In the genomic region with DNA sequence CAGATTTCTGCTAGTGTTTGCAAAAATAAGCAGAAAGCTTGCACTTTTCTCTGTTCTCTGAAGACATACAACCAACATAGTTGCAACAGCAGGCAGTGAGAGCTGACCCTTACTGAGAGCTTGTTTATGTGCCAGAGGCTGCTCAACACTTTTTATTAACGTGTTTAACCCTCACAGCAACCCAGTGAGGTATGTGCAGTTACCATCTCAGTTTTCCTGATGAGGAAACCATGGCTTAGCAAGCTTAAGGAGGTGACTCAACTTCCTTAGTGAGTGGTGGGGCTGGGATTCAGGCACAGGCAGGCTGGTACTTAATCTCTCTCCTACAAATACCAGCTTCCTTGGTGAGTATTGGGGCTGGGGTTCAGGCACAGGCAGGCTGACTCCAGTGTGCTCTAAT, we compare ENCODE assay signal across 21 cellular contexts.
A peak's percentile ranks its signal among the peaks of the same experiment; 100 is the strongest.
DNase-seq lines count a peak whose midpoint lies in the region; ATAC-seq and TF ChIP-seq lines count a peak whose summit lies in the region.
"Had no signal": no experiment of that assay in that cellular context is flagged by ENCODE, and none has a peak within 500 bp of the region (broad histone marks: within the 10 kb centered on the region; RNA-seq: fewer than 3 reads in every experiment).

No MANE protein-coding gene starts in this region.

- in situ Hi-C loops in mammary epithelial cell (cut with MboI; ENCODE audit: low sequenced_read_pairs in 2 of 2), result no loop called here

- ATAC-seq in upper lobe of right lung, result peak; percentile 70
- no peak for ATAC-seq in GM21390 (IDR thresholded peaks at IDR 0.05; ENCODE audit: unreplicated experiment)
- ATAC-seq: A549, T-helper 17 cell had no signal

- no peak overlapping the region for H3K9ac ChIP-seq in mammary epithelial cell (ENCODE audit: insufficient read depth, low read length)

- POLR2A ChIA-PET in MCF 10A (lab: Yijun Ruan, JAX), result interaction anchor here (0.6 kb wide), 1 partner anchor 58 kb away, joined by 4 read pairs; no protein-coding TSS in a partner anchor

- H3K4me1 ChIP-seq in breast epithelium (no peaks in the 10 kb centered on the region), mammary epithelial cell (ENCODE audit: insufficient read depth, low read length) (peaks cover 5% of the 10 kb centered on the region), upper lobe of right lung (peaks cover 48% of the 10 kb centered on the region)
- H3K4me1 ChIP-seq: A549 had no signal

- no peak overlapping the region for H3K27ac Mint-ChIP-seq in MCF 10A (ENCODE audit: low read depth, unreplicated experiment)
- H3K27ac Mint-ChIP-seq: CD4-positive, alpha-beta memory T cell; T-helper 17 cell had no signal

- H3K27ac ChIP-seq in breast epithelium, result no peak overlapping the region
- H3K27ac ChIP-seq in mammary epithelial cell (ENCODE audit: insufficient read depth, low read depth, low read length), result no peak overlapping the region
- peak overlapping the region; percentile 2 for H3K27ac ChIP-seq in upper lobe of right lung
- H3K27ac ChIP-seq: A549, tibial artery had no signal

- H3K36me3 ChIP-seq in breast epithelium (no peaks in the 10 kb centered on the region), mammary epithelial cell (ENCODE audit: insufficient read depth, low read length) (no peaks in the 10 kb centered on the region), upper lobe of right lung (no peaks in the 10 kb centered on the region)
- H3K36me3 ChIP-seq: tibial artery had no signal

- peaks cover 22% of the 10 kb centered on the region for H3K27me3 Mint-ChIP-seq in MCF 10A (ENCODE audit: insufficient read depth, unreplicated experiment)

- CTCF ChIA-PET in MCF 10A (lab: Yijun Ruan, JAX) (no interaction called here), mammary epithelial cell (lab: Charles Lee; ENCODE audit: low non-redundant PET) (no interaction called here)

- no peaks in the 10 kb centered on the region for H3K9me3 ChIP-seq in breast epithelium
- H3K9me3 ChIP-seq in mammary epithelial cell (replicated peaks; ENCODE audit: insufficient read depth, low read length), result no peaks in the 10 kb centered on the region
- H3K9me3 ChIP-seq in upper lobe of right lung, result no peaks in the 10 kb centered on the region
- H3K9me3 ChIP-seq: A549, tibial artery had no signal

- no peak overlapping the region for H2AFZ ChIP-seq in mammary epithelial cell (ENCODE audit: low read depth, low read length)

- BruUV-seq in MCF 10A (replicated peaks; lab: Mats Ljungman, UMichigan) (no TSS peak), mammary epithelial cell (replicated peaks; lab: Mats Ljungman, UMichigan) (no TSS peak)

- no peaks in the 10 kb centered on the region for H3K9me3 Mint-ChIP-seq in MCF 10A (ENCODE audit: unreplicated experiment)
- H3K9me3 Mint-ChIP-seq: CD4-positive, alpha-beta memory T cell had no signal

- H3K36me3 Mint-ChIP-seq in MCF 10A (ENCODE audit: insufficient read depth, unreplicated experiment), result peaks cover 2% of the 10 kb centered on the region
- H3K36me3 Mint-ChIP-seq: brain; CD4-positive, alpha-beta memory T cell had no signal

- TF ChIP-seq CTCF in MCF 10A (IDR thresholded peaks at IDR 0.05; ENCODE audit: unreplicated experiment) (no peak), breast epithelium (IDR thresholded peaks at IDR 0.05) (no peak), mammary epithelial cell (conservative IDR thresholded peaks at IDR 0.05 in 1 of 2, IDR thresholded peaks at IDR 0.05 in 1 of 2; ENCODE audit: extremely low read depth in 1 of 2, insufficient read depth in 1 of 2, low read depth in 1 of 2, low read length in 2 of 2) (no peak), upper lobe of right lung (IDR thresholded peaks at IDR 0.05) (no peak)

- intact Hi-C loops in MCF 10A (cut with micrococcal nuclease) (no loop called here), breast epithelium (cut with DNase I; ENCODE audit: low total_unique reads) (no loop called here), mammary epithelial cell (cut with micrococcal nuclease) (loop anchor here (5.0 kb wide), 1 partner anchor 146 kb away; no protein-coding TSS in a partner anchor), upper lobe of right lung (cut with DNase I) (no loop called here)

- H3K79me2 ChIP-seq in mammary epithelial cell (ENCODE audit: insufficient read depth, low read length), result no peaks in the 10 kb centered on the region

- H3K4me2 ChIP-seq in mammary epithelial cell (ENCODE audit: insufficient read depth, low read depth, low read length), result no peak overlapping the region
- H3K4me2 ChIP-seq: A549 had no signal

- no peak overlapping the region for H3K4me3 Mint-ChIP-seq in MCF 10A (ENCODE audit: unreplicated experiment)
- H3K4me3 Mint-ChIP-seq: brain; CD4-positive, alpha-beta memory T cell; T-helper 17 cell had no signal

- WGBS in mammary epithelial cell (ENCODE audit: low coverage, missing lambda C conversion rate), result 0% methylated on average over 1 of the region's 1 CpG

- dilution Hi-C loops in mammary epithelial cell (cut with HindIII; ENCODE audit: low sequenced_read_pairs), result no loop called here

- no peak for TF ChIP-seq POLR2A in breast epithelium (IDR thresholded peaks at IDR 0.05)

- no peaks in the 10 kb centered on the region for H3K4me1 Mint-ChIP-seq in MCF 10A (ENCODE audit: insufficient read depth, unreplicated experiment)
- H3K4me1 Mint-ChIP-seq: CD4-positive, alpha-beta memory T cell; T-helper 17 cell had no signal

- H3K27me3 ChIP-seq in breast epithelium (no peaks in the 10 kb centered on the region), mammary epithelial cell (ENCODE audit: insufficient read depth, low read length) (no peaks in the 10 kb centered on the region), upper lobe of right lung (no peaks in the 10 kb centered on the region)
- H3K27me3 ChIP-seq: tibial artery had no signal

- H3K4me3 ChIP-seq in breast epithelium (no peak overlapping the region), mammary epithelial cell (replicated peaks in 1 of 3; ENCODE audit: insufficient read depth in 1 of 3, low read depth in 2 of 3, low read length in 3 of 3) (no peak overlapping the region), upper lobe of right lung (no peak overlapping the region)
- H3K4me3 ChIP-seq: A549, tibial artery had no signal

- DNase-seq in MCF 10A (ENCODE audit: unreplicated experiment) (peak; percentile 69), breast epithelium (ENCODE audit: low spot score in 2 of 2) (no peak), mammary epithelial cell (peak; percentile 49), kidney tubule cell (ENCODE audit: low spot score) (peak; percentile 60), upper lobe of right lung (no peak), NAMALWA (ENCODE audit: low spot score) (no peak), HuH-7.5 (ENCODE audit: low spot score) (no peak)
- DNase-seq: activated CD4-positive, CD25-positive, alpha-beta regulatory T cell treated with anti-CD3 and anti-CD28 coated beads, Interleukin-2, amount 50 U/mL, for 72 hours; activated gamma-delta T cell treated with Interleukin-2 at 50 U/mL for 16 hours; CD4-positive, alpha-beta memory T cell; effector CD4-positive, alpha-beta T cell; midbrain; MV-4-11; NCI-H748 treated with DMSO at 0.1 percent for 48 hours; nucleus accumbens; SHP77; T-helper 17 cell had no signal

- H4K20me1 ChIP-seq in mammary epithelial cell (ENCODE audit: insufficient read depth, low read length), result no peaks in the 10 kb centered on the region

Comparison
In these comparisons a context has a peak if more than half of its experiments do, and no peak if none do; other contexts are left out.
1. DNase-seq: peak in MCF 10A (single experiment), mammary epithelial cell (single experiment) and kidney tubule cell (single experiment); none in breast epithelium (0 of 2), upper lobe of right lung (single experiment), NAMALWA (single experiment) and HuH-7.5 (single experiment).